Comparison of ENCODE assay signal across 1 cellular context in the genomic region with DNA sequence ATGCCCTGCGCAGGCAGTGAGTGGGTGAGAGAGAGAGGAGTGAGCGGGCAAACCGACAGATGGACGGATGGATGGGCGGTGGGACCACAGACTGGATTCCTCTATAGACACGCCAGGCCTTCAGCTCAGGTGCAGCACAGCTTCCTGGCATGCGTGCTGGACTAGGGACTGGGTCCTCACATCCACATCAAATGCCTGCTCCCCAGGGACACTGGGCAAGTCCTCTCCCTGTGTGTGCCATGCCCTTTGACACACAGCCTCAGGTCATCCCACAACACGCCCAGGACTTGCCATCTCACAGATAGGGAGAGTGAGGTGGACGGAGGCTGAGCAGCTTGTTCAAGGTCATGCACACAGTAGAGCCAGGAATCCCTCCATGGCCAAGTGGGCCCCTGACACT.
TF ChIP-seq lines count a peak whose summit lies in the region.

No MANE protein-coding gene starts in this region.

TF ChIP-seq in HepG2, 621 proteins besides CTCF, POLR2A, EP300 and RAD21 (continued from another document):
- TF ChIP-seq, protein P1, sequence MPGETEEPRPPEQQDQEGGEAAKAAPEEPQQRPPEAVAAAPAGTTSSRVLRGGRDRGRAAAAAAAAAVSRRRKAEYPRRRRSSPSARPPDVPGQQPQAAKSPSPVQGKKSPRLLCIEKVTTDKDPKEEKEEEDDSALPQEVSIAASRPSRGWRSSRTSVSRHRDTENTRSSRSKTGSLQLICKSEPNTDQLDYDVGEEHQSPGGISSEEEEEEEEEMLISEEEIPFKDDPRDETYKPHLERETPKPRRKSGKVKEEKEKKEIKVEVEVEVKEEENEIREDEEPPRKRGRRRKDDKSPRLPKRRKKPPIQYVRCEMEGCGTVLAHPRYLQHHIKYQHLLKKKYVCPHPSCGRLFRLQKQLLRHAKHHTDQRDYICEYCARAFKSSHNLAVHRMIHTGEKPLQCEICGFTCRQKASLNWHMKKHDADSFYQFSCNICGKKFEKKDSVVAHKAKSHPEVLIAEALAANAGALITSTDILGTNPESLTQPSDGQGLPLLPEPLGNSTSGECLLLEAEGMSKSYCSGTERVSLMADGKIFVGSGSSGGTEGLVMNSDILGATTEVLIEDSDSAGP (CRISPR knock-in tag; IDR thresholded peaks at IDR 0.05; ENCODE audit: borderline replicate concordance) = no peak
- no peak for TF ChIP-seq ZNF224 (CRISPR knock-in tag; IDR thresholded peaks at IDR 0.05)
- no peak for TF ChIP-seq SAFB2 (CRISPR knock-in tag; IDR thresholded peaks at IDR 0.05; ENCODE audit: borderline replicate concordance, low read depth)
- no peak for TF ChIP-seq ZNF331 (CRISPR knock-in tag; IDR thresholded peaks at IDR 0.05)
- TF ChIP-seq ZFAT (CRISPR knock-in tag; conservative IDR thresholded peaks at IDR 0.05) = no peak
- peak; percentile 42; the same call in 1 of the 2 replicates for TF ChIP-seq RARA (CRISPR knock-in tag; IDR thresholded peaks at IDR 0.05)
